Comparison of ENCODE assay signal across 1 cellular context in genomic region chr19:35310331-35310730, GRCh38.
TF ChIP-seq lines count a peak whose summit lies in the region.

No MANE protein-coding gene starts in this region.

TF ChIP-seq in K562, 482 proteins besides CTCF, POLR2A, EP300 and RAD21:
- 0 out of 2 replicates have a peak, but pooled peaks have one; percentile 3 for TF ChIP-seq ZFX (CRISPR knock-in tag; IDR thresholded peaks at IDR 0.05)
- no peak for TF ChIP-seq ILK (tag; IDR thresholded peaks at IDR 0.05; ENCODE audit: borderline replicate concordance, low read depth)
- TF ChIP-seq CBFB (CRISPR knock-in tag; IDR thresholded peaks at IDR 0.05) = 0 out of 2 replicates have a peak, but pooled peaks have one; percentile 8
- 0 out of 2 replicates have a peak, but pooled peaks have one; percentile 14 for TF ChIP-seq ZNF197 (CRISPR knock-in tag; IDR thresholded peaks at IDR 0.05; ENCODE audit: low read depth)
